21 cellular contexts compared by ENCODE assay signal in the genomic region with DNA sequence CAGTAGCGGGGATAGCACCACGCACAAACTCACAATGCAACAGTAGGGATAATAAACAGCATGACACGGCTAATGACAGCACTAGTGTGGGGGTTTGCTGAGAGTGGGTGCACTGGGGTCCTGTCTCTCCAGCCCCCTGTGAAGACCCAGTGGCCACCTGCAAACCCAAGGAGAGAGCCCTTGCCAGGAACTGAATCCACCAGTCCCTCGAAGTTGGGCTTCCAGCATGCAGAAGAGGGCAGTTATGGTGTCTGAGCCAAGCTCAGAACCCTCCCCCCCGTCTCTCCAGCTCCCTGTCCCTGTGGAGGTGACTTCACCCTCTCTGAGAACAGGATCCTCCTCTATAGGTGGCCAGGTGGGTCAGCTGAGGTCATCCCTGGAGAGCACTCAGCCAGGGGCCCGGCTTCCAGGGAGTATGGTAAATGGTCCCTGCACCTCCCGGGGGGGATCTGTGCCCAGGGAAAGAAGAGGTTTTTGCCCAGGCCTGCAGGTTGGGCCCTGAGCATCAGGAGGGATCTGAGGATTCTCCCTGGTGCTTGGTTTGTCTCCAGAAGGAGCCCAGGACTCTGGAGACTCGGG.
A peak's percentile ranks its signal among the peaks of the same experiment; 100 is the strongest.
DNase-seq lines count a peak whose midpoint lies in the region; ATAC-seq, FAIRE-seq and TF ChIP-seq lines count a peak whose summit lies in the region.
"Had no signal": no experiment of that assay in that cellular context is flagged by ENCODE, and none has a peak within 500 bp of the region (broad histone marks: within the 10 kb centered on the region; RNA-seq: fewer than 3 reads in every experiment).

No MANE protein-coding gene starts in this region.

- CTCF ChIA-PET in SK-N-SH (lab: Yijun Ruan, JAX) = interaction anchor here (1.1 kb wide), 1 partner anchor 12 kb away, joined by 3 read pairs; no protein-coding TSS in a partner anchor
- CTCF ChIA-PET in HEK293 (lab: Yijun Ruan, JAX) = interaction anchor here (0.5 kb wide), 1 partner anchor 70 kb away, joined by 3 read pairs; no protein-coding TSS in a partner anchor

- POLR2A ChIA-PET in SK-N-SH (lab: Yijun Ruan, JAX) = no interaction called here
- POLR2A ChIA-PET in HEK293 (lab: Yijun Ruan, JAX) = no interaction called here

- H3K79me2 ChIP-seq in SK-N-SH (ENCODE audit: insufficient read depth) = no peaks in the 10 kb centered on the region

- no peak overlapping the region for H3K4me2 ChIP-seq in SK-N-SH

- WGBS in SK-N-SH (ENCODE audit: low lambda C conversion rate) = 57% methylated on average over 8 of the region's 8 CpGs

- H3K36me3 ChIP-seq in SK-N-SH (replicated peaks in 1 of 2; ENCODE audit: control insufficient read depth in 1 of 2, insufficient read depth in 2 of 2, low read length in 1 of 2) (no peaks in the 10 kb centered on the region), HEK293 (ENCODE audit: control insufficient read depth in 2 of 2, insufficient read depth in 1 of 2, low read length in 2 of 2) (no peaks in the 10 kb centered on the region), kidney (ENCODE audit: control insufficient read depth in 1 of 2, insufficient read depth in 2 of 2, low read length in 2 of 2) (no peaks in the 10 kb centered on the region)
- H3K36me3 ChIP-seq: BE2C had no signal

- H3K9ac ChIP-seq in SK-N-SH (no peak overlapping the region), kidney (ENCODE audit: low read length in 2 of 2) (no peak overlapping the region)

- H3K9me3 ChIP-seq in SK-N-SH (0 out of 2 replicates have a peak, but pooled peaks cover 4% of the 10 kb centered on the region), HEK293 (ENCODE audit: control insufficient read depth, insufficient read depth, low read depth, low read length) (no peaks in the 10 kb centered on the region), kidney (ENCODE audit: control insufficient read depth in 1 of 2, low read length in 2 of 2) (peaks cover 0 to 15% of the 10 kb centered on the region in 2 donors)
- H3K9me3 ChIP-seq: BE2C had no signal

- peak; percentile 10 for DNase-seq in SK-N-SH
- DNase-seq in NCI-H2196 (lab: John Stamatoyannopoulos, UW; ENCODE audit: unreplicated experiment) = peak; percentile 20
- peak; percentile 41 for DNase-seq in kidney
- DNase-seq in NCI-H1930 (lab: John Stamatoyannopoulos, UW) = no peak
- DNase-seq in substantia nigra (lab: John Stamatoyannopoulos, UW) = no peak
- no peak for DNase-seq in SIG-M5 (lab: John Stamatoyannopoulos, UW)
- DNase-seq: ACHN; BE2C; C1 segment of cervical spinal cord; CD4-positive, CD25-positive, alpha-beta regulatory T cell; COR-L47; DMS 273 treated with DMSO at 0.1 percent for 48 hours; DMS79; GDM1; GOT3; H9 had no signal

- no peak overlapping the region for H3K27ac ChIP-seq in SK-N-SH (ENCODE audit: low read depth in 2 of 2, low read length in 1 of 2)
- no peak overlapping the region for H3K27ac ChIP-seq in HEK293 (ENCODE audit: extremely low read depth, low read depth, low read length)
- no peak overlapping the region for H3K27ac ChIP-seq in kidney (ENCODE audit: low read depth in 2 of 2, low read length in 2 of 2)
- no peak overlapping the region for H3K27ac ChIP-seq in substantia nigra (ENCODE audit: low read depth, low read length, poor library complexity, severe bottlenecking)

- no peak for TF ChIP-seq RAD21 in SK-N-SH (IDR thresholded peaks at IDR 0.05; ENCODE audit: low read length)

- no peak for TF ChIP-seq EP300 in SK-N-SH (IDR thresholded peaks at IDR 0.05; ENCODE audit: borderline replicate concordance in 1 of 2, low read depth in 1 of 2, low read length in 1 of 2)

- no peaks in the 10 kb centered on the region for H3F3A ChIP-seq in SK-N-SH (replicated peaks; ENCODE audit: insufficient read depth)

- no peak overlapping the region for H2AFZ ChIP-seq in SK-N-SH (ENCODE audit: low read depth)

- TF ChIP-seq CTCF in SK-N-SH (IDR thresholded peaks at IDR 0.05) = no peak
- no peak for TF ChIP-seq CTCF in HEK293 (tag by site-specific recombination; IDR thresholded peaks at IDR 0.05)
- TF ChIP-seq CTCF in kidney (IDR thresholded peaks at IDR 0.05; ENCODE audit: borderline replicate concordance, extremely low read depth, insufficient read depth) = no peak

- H3K4me1 ChIP-seq in SK-N-SH (ENCODE audit: control insufficient read depth in 1 of 2, insufficient read depth in 2 of 2, low read depth in 1 of 2, low read length in 1 of 2) = no peaks in the 10 kb centered on the region; a peak in 1 of 4 replicates
- no peaks in the 10 kb centered on the region for H3K4me1 ChIP-seq in HEK293 (ENCODE audit: control insufficient read depth, insufficient read depth, low read length)
- peaks cover 0 to 4% of the 10 kb centered on the region in 2 donors for H3K4me1 ChIP-seq in kidney (ENCODE audit: control insufficient read depth in 1 of 2, insufficient read depth in 1 of 2, low read depth in 1 of 2, low read length in 2 of 2)
- H3K4me1 ChIP-seq: BE2C had no signal

- H3K4me3 ChIP-seq in SK-N-SH (ENCODE audit: low read depth in 2 of 2, low read length in 1 of 2) (no peak overlapping the region), HEK293 (ENCODE audit: low read depth, low read length) (no peak overlapping the region), kidney (ENCODE audit: low read length in 2 of 2) (no peak overlapping the region)

- H3K9me2 ChIP-seq in SK-N-SH = no peaks in the 10 kb centered on the region

- H4K20me1 ChIP-seq in SK-N-SH (ENCODE audit: insufficient read depth) = no peaks in the 10 kb centered on the region

- no peak for FAIRE-seq in kidney (lab: Jason Lieb, UNC)
- FAIRE-seq: A204.1, GM12892, GM18507 had no signal

- no peaks in the 10 kb centered on the region for H3K27me3 ChIP-seq in SK-N-SH (ENCODE audit: insufficient read depth)
- H3K27me3 ChIP-seq: BE2C had no signal

- intact Hi-C loops in kidney (cut with DNase I) = no loop called here

- ATAC-seq in SK-N-SH treated with all-trans-retinoic acid at 6 μM for 48 hours = no peak

TF ChIP-seq in SK-N-SH, 30 proteins besides CTCF, POLR2A, EP300 and RAD21 (continues in another document):
- TF ChIP-seq TAF1 (IDR thresholded peaks at IDR 0.05; ENCODE audit: borderline replicate concordance, low read depth, low read length) (no peak), NRF1 (IDR thresholded peaks at IDR 0.05; ENCODE audit: low read depth, low read length) (no peak), MEF2A (IDR thresholded peaks at IDR 0.05; ENCODE audit: borderline replicate concordance, low read depth) (no peak), NFIC (IDR thresholded peaks at IDR 0.05; ENCODE audit: borderline replicate concordance) (no peak), SIN3A (IDR thresholded peaks at IDR 0.05; ENCODE audit: borderline replicate concordance, low read depth, low read length) (no peak)
- TF ChIP-seq, protein P1, sequence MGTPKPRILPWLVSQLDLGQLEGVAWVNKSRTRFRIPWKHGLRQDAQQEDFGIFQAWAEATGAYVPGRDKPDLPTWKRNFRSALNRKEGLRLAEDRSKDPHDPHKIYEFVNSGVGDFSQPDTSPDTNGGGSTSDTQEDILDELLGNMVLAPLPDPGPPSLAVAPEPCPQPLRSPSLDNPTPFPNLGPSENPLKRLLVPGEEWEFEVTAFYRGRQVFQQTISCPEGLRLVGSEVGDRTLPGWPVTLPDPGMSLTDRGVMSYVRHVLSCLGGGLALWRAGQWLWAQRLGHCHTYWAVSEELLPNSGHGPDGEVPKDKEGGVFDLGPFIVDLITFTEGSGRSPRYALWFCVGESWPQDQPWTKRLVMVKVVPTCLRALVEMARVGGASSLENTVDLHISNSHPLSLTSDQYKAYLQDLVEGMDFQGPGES (IDR thresholded peaks at IDR 0.05; ENCODE audit: low read depth, low read length) = no peak

TF ChIP-seq in HEK293, 187 proteins besides CTCF, POLR2A, EP300 and RAD21:
- peak; percentile 69 for TF ChIP-seq GLIS1 (tag by site-specific recombination; IDR thresholded peaks at IDR 0.05)
- peak; percentile 76 for TF ChIP-seq ZIC2 (tag by site-specific recombination; IDR thresholded peaks at IDR 0.05)
- TF ChIP-seq ZNF19 (tag by site-specific recombination; IDR thresholded peaks at IDR 0.05; ENCODE audit: low read depth) = no peak
TF ChIP-seq in HEK293: peak in this region for 2.

Comparison
In these comparisons a context has a peak if more than half of its experiments do, and no peak if none do; other contexts are left out.
1. DNase-seq: peak in SK-N-SH (single experiment), NCI-H2196 (single experiment) and kidney (single experiment); none in NCI-H1930 (0 of 2), substantia nigra (0 of 49) and SIG-M5 (single experiment).